In genomic region chr15:93617443-93617842, GRCh38 we compare ENCODE assay signal across 25 cellular contexts.
A peak's percentile ranks its signal among the peaks of the same experiment; 100 is the strongest.
DNase-seq lines count a peak whose midpoint lies in the region; ATAC-seq and TF ChIP-seq lines count a peak whose summit lies in the region.
"Had no signal": no experiment of that assay in that cellular context is flagged by ENCODE, and none has a peak within 500 bp of the region (broad histone marks: within the 10 kb centered on the region; RNA-seq: fewer than 3 reads in every experiment).

No MANE protein-coding gene starts in this region.

- no peaks in the 10 kb centered on the region for H3K9me3 ChIP-seq in CD4-positive, alpha-beta memory T cell (ENCODE audit: control insufficient read depth in 1 of 2, low read length in 2 of 2)

- H3K9me3 Mint-ChIP-seq in CD4-positive, alpha-beta memory T cell = no peaks in the 10 kb centered on the region
- H3K9me3 Mint-ChIP-seq: activated naive CD8-positive, alpha-beta T cell treated with anti-CD3 and anti-CD28 coated beads for 36 hours; central memory CD8-positive, alpha-beta T cell had no signal

- H3K4me1 Mint-ChIP-seq in CD4-positive, alpha-beta memory T cell = no peaks in the 10 kb centered on the region
- H3K4me1 Mint-ChIP-seq: activated naive CD8-positive, alpha-beta T cell treated with anti-CD3 and anti-CD28 coated beads for 36 hours; central memory CD8-positive, alpha-beta T cell had no signal

- no peak overlapping the region for H3K27ac ChIP-seq in VCaP
- no peak overlapping the region for H3K27ac ChIP-seq in CD4-positive, alpha-beta memory T cell (ENCODE audit: low read depth, low read length)
- H3K27ac ChIP-seq: HL-60, SK-N-MC had no signal

- no peak overlapping the region for H3K4me3 ChIP-seq in CD4-positive, alpha-beta memory T cell (ENCODE audit: low read length in 2 of 2)
- H3K4me3 ChIP-seq: GM12878, SK-N-MC had no signal

- intact Hi-C loops in CD4-positive, alpha-beta memory T cell (cut with micrococcal nuclease) = no loop called here

- no peak for ATAC-seq in GM21447 (IDR thresholded peaks at IDR 0.05; ENCODE audit: unreplicated experiment)
- ATAC-seq: GM12878, left colon had no signal

- no peaks in the 10 kb centered on the region for H3K4me1 ChIP-seq in CD4-positive, alpha-beta memory T cell (ENCODE audit: insufficient read depth, low read length)

- TF ChIP-seq CTCF in GM12873 (IDR thresholded peaks at IDR 0.05; ENCODE audit: insufficient read depth, low read depth, low read length, missing control alignments) (peak; percentile 4), VCaP (conservative IDR thresholded peaks at IDR 0.05) (peak; percentile 43)

- DNase-seq in NCI-H748 (lab: John Stamatoyannopoulos, UW; ENCODE audit: unreplicated experiment) (peak; percentile 16), NCI-H748 treated with DMSO at 0.1 percent for 48 hours (lab: John Stamatoyannopoulos, UW) (no peak), islet precursor cell (peak; percentile 55), germinal center (ENCODE audit: low spot score) (no peak)
- DNase-seq in CD4-positive, alpha-beta memory T cell = no peak
- DNase-seq: activated CD4-positive, alpha-beta T cell treated with anti-CD3 and anti-CD28 coated beads, Interleukin-2, amount 50 U/mL, for 48 hours; activated CD8-positive, alpha-beta memory T cell treated with anti-CD3 and anti-CD28 coated beads, Interleukin-2, amount 50 U/mL, for 48 hours; activated effector memory CD4-positive, alpha-beta T cell treated with Interleukin-2 at 50 U/mL for 16 hours; activated naive CD8-positive, alpha-beta T cell treated with anti-CD3 and anti-CD28 coated beads for 36 hours; DMS53; GF-D8; head of caudate nucleus; left colon; NCI-H1105; NCI-H2081 treated with DMSO at 0.1 percent for 48 hours; NCI-H446 treated with DMSO at 0.1 percent for 48 hours; small intestine; stimulated activated CD4-positive, alpha-beta T cell treated with anti-CD3 and anti-CD28 coated beads, Interleukin-2, amount 100 ng/mL, for 24 hours had no signal

- no peaks in the 10 kb centered on the region for H3K27me3 ChIP-seq in CD4-positive, alpha-beta memory T cell (ENCODE audit: insufficient read depth, low read length)

- no peaks in the 10 kb centered on the region for H3K36me3 Mint-ChIP-seq in CD4-positive, alpha-beta memory T cell
- H3K36me3 Mint-ChIP-seq: activated naive CD8-positive, alpha-beta T cell treated with anti-CD3 and anti-CD28 coated beads for 36 hours had no signal

- CTCF ChIA-PET in CD4-positive, alpha-beta memory T cell (lab: Charles Lee; ENCODE audit: partially characterized antibody) = no interaction called here

- H3K27ac Mint-ChIP-seq in CD4-positive, alpha-beta memory T cell = no peak overlapping the region
- H3K27ac Mint-ChIP-seq: activated naive CD8-positive, alpha-beta T cell treated with anti-CD3 and anti-CD28 coated beads for 36 hours had no signal

- no peaks in the 10 kb centered on the region for H3K36me3 ChIP-seq in CD4-positive, alpha-beta memory T cell (ENCODE audit: insufficient read depth, low read length)

- POLR2A ChIA-PET in CD4-positive, alpha-beta memory T cell (lab: Charles Lee; ENCODE audit: partially characterized antibody) = no interaction called here

- H3K27me3 Mint-ChIP-seq in CD4-positive, alpha-beta memory T cell = peaks cover 6 to 7% of the 10 kb centered on the region in 2 donors

- peak overlapping the region in 1 of 8 donors; percentile 13 for H3K4me3 Mint-ChIP-seq in CD4-positive, alpha-beta memory T cell
- H3K4me3 Mint-ChIP-seq: activated naive CD8-positive, alpha-beta T cell treated with anti-CD3 and anti-CD28 coated beads for 36 hours; central memory CD8-positive, alpha-beta T cell had no signal

Comparison
In these comparisons a context has a peak if more than half of its experiments do, and no peak if none do; other contexts are left out.
1. DNase-seq: peak in NCI-H748 (single experiment) and islet precursor cell (single experiment); none in NCI-H748 treated with DMSO at 0.1 percent for 48 hours (single experiment), germinal center (single experiment) and CD4-positive, alpha-beta memory T cell (0 of 5).